In genomic region chr7:93858857-93859256, GRCh38 we compare ENCODE assay signal across 9 cellular contexts. TPM values are rescaled to one million over a fixed set of nuclear protein-coding genes. Genes with fewer than 3 reads are reported as not detected.
"Had no signal": no experiment of that assay in that cellular context is flagged by ENCODE, and none has a peak within 500 bp of the region (broad histone marks: within the 10 kb centered on the region; RNA-seq: fewer than 3 reads in every experiment).

No MANE protein-coding gene starts in this region.

- FAIRE-seq: H1, H54, HTR-8/SVneo had no signal

- H3K4me2 ChIP-seq: GM23338, KMS-11 had no signal

- H3K27ac ChIP-seq: KMS-11 had no signal

- DNase-seq: H9, HCEC 1CT, KBM-7 had no signal

- ATAC-seq: GM23338 had no signal

- H2AFZ ChIP-seq: GM23338 had no signal

- H3K4me3 ChIP-seq: GM23338 had no signal

- H3K9ac ChIP-seq: KMS-11 had no signal

RNA-seq across cellular contexts. Expression of gene TFPI2, which starts 31.7 kb away (rescaled TPM):
- total RNA-seq: HT-29 had no signal

RNA-seq across cellular contexts. Expression of gene GNGT1, which starts 47.5 kb away (rescaled TPM):
- total RNA-seq: GM23338, HT-29 had no signal
- polyA plus RNA-seq: H1 had no signal
